Comparison of ENCODE assay signal across 7 cellular contexts in genomic region chr1:35883681-35884155, GRCh38. TPM values are rescaled to one million over a fixed set of nuclear protein-coding genes. Genes with fewer than 3 reads are reported as not detected.
DNase-seq lines count a peak whose midpoint lies in the region; ATAC-seq and TF ChIP-seq lines count a peak whose summit lies in the region.

No MANE protein-coding gene starts in this region.

- H3K27ac ChIP-seq in HUES64 (ENCODE audit: low read depth, low read length) (peak overlapping the region; percentile 86), iPS DF 6.9 (ENCODE audit: low read length) (no peak overlapping the region), skeletal muscle tissue (ENCODE audit: low read depth, low read length) (peak overlapping the region; percentile 58)

- peak overlapping the region; percentile 99 for H3K4me3 ChIP-seq in HUES64 (ENCODE audit: low read length)
- peak overlapping the region; percentile 100 for H3K4me3 ChIP-seq in astrocyte of the cerebellum (ENCODE audit: low read depth, low read length)
- H3K4me3 ChIP-seq in iPS DF 6.9 (ENCODE audit: low read length) = peak overlapping the region; percentile 77
- H3K4me3 ChIP-seq in skeletal muscle tissue (ENCODE audit: low read length in 3 of 3) = peak overlapping the region; percentile 83 to 98 (median 89)

- H3K9ac ChIP-seq in HUES64 (ENCODE audit: low read depth, low read length) (peak overlapping the region; percentile 91), skeletal muscle tissue (ENCODE audit: low read depth in 1 of 3, low read length in 3 of 3) (peak overlapping the region; percentile 83 to 96 (median 92))

- ATAC-seq in GM18868 (IDR thresholded peaks at IDR 0.05; ENCODE audit: unreplicated experiment) = peak; percentile 12

- in situ Hi-C loops in astrocyte of the cerebellum (cut with HindIII; ENCODE audit: low sequenced_read_pairs) = no loop called here

- no peaks in the 10 kb centered on the region for H3K9me3 ChIP-seq in HUES64 (ENCODE audit: insufficient read depth, low read depth, low read length)
- no peaks in the 10 kb centered on the region for H3K9me3 ChIP-seq in iPS DF 6.9 (ENCODE audit: control insufficient read depth, insufficient read depth, low read length)
- H3K9me3 ChIP-seq in skeletal muscle tissue (ENCODE audit: control insufficient read depth in 3 of 3, low read length in 3 of 3) = no peaks in the 10 kb centered on the region

- DNase-seq in SW480 (ENCODE audit: low spot score) (peak; percentile 20), astrocyte of the cerebellum (ENCODE audit: low read depth) (no peak), iPS DF 6.9 (ENCODE audit: low read depth, low spot score) (no peak), SIG-M5 (lab: John Stamatoyannopoulos, UW) (no peak)

- H3K27me3 ChIP-seq in HUES64 (ENCODE audit: insufficient read depth, low read length) = no peaks in the 10 kb centered on the region
- no peaks in the 10 kb centered on the region for H3K27me3 ChIP-seq in iPS DF 6.9 (ENCODE audit: control insufficient read depth, insufficient read depth, low read length)
- H3K27me3 ChIP-seq in skeletal muscle tissue (ENCODE audit: control insufficient read depth in 3 of 3, insufficient read depth in 3 of 3, low read length in 3 of 3) = no peaks in the 10 kb centered on the region

- WGBS in HUES64 = 1% methylated on average over 23 of the region's 32 CpGs
- no CpG with 5 or more reads among the region's 32 CpGs for WGBS in iPS DF 6.9 (ENCODE audit: insufficient coverage, insufficient read length)

- H3K4me1 ChIP-seq in HUES64 (ENCODE audit: insufficient read depth, low read length) (peaks cover 45% of the 10 kb centered on the region), iPS DF 6.9 (ENCODE audit: control insufficient read depth, insufficient read depth, low read length) (peaks cover 13% of the 10 kb centered on the region), skeletal muscle tissue (ENCODE audit: control insufficient read depth in 3 of 3, insufficient read depth in 3 of 3, low read length in 3 of 3) (peaks cover 7 to 33% (median 11%) of the 10 kb centered on the region in 3 donors)

- TF ChIP-seq CTCF in astrocyte of the cerebellum (IDR thresholded peaks at IDR 0.05; ENCODE audit: low read depth, low read length, missing control alignments) = no peak

- H3K36me3 ChIP-seq in HUES64 (ENCODE audit: insufficient read depth, low read length) = peaks cover 5% of the 10 kb centered on the region
- no peaks in the 10 kb centered on the region for H3K36me3 ChIP-seq in iPS DF 6.9 (ENCODE audit: control insufficient read depth, insufficient read depth, low read length)
- H3K36me3 ChIP-seq in skeletal muscle tissue (ENCODE audit: control insufficient read depth in 3 of 3, insufficient read depth in 3 of 3, low read length in 3 of 3) = peaks cover 0 to 4% (median 4%) of the 10 kb centered on the region in 3 donors

RNA-seq across cellular contexts. Expression of gene AGO1, which starts 0.7 kb away (rescaled TPM):
- 21.6 TPM for polyA plus RNA-seq in HUES64 (2013, experiment 1 of 2)
- 21.6 TPM for polyA plus RNA-seq in HUES64 (2013, experiment 2 of 2)
- 5.7 TPM for total RNA-seq in skeletal muscle tissue

RNA-seq across cellular contexts. Expression of gene AGO3, which starts 47.2 kb away (rescaled TPM):
- polyA plus RNA-seq in HUES64 (2013, experiment 1 of 2) = 8.9 TPM
- 9.8 TPM for polyA plus RNA-seq in HUES64 (2013, experiment 2 of 2)
- total RNA-seq in skeletal muscle tissue = 13.0 TPM
